25 cellular contexts compared by ENCODE assay signal in genomic region chr21:16055012-16055411, GRCh38.
A peak's percentile ranks its signal among the peaks of the same experiment; 100 is the strongest.
DNase-seq lines count a peak whose midpoint lies in the region; ATAC-seq and TF ChIP-seq lines count a peak whose summit lies in the region.
"Had no signal": no experiment of that assay in that cellular context is flagged by ENCODE, and none has a peak within 500 bp of the region (broad histone marks: within the 10 kb centered on the region; RNA-seq: fewer than 3 reads in every experiment).

No MANE protein-coding gene starts in this region.

- no peaks in the 10 kb centered on the region for H3K4me1 Mint-ChIP-seq in stimulated activated effector memory CD8-positive, alpha-beta T cell treated with anti-CD3 and anti-CD28 coated beads, Interleukin-12 subunit alpha, Interleukin-12 subunit beta, amount 100 ng/mL, for 72 hours
- H3K4me1 Mint-ChIP-seq: CD4-positive, CD25-positive, alpha-beta regulatory T cell had no signal

- peak; percentile 2 for TF ChIP-seq CTCF in foreskin keratinocyte (conservative IDR thresholded peaks at IDR 0.05)

- H3K4me3 Mint-ChIP-seq in stimulated activated effector memory CD8-positive, alpha-beta T cell treated with anti-CD3 and anti-CD28 coated beads, Interleukin-12 subunit alpha, Interleukin-12 subunit beta, amount 100 ng/mL, for 72 hours, result no peak overlapping the region
- H3K4me3 Mint-ChIP-seq: CD4-positive, CD25-positive, alpha-beta regulatory T cell had no signal

- no peaks in the 10 kb centered on the region for H3K4me1 ChIP-seq in foreskin keratinocyte
- H3K4me1 ChIP-seq: BLaER1, Peyer's patch had no signal

- no peak overlapping the region for H3K27ac Mint-ChIP-seq in stimulated activated effector memory CD8-positive, alpha-beta T cell treated with anti-CD3 and anti-CD28 coated beads, Interleukin-12 subunit alpha, Interleukin-12 subunit beta, amount 100 ng/mL, for 72 hours

- ATAC-seq in foreskin keratinocyte (no peak), GM21390 (IDR thresholded peaks at IDR 0.05; ENCODE audit: unreplicated experiment) (no peak)
- ATAC-seq in stimulated activated effector memory CD8-positive, alpha-beta T cell treated with anti-CD3 and anti-CD28 coated beads, Interleukin-12 subunit alpha, Interleukin-12 subunit beta, amount 100 ng/mL, for 72 hours, result peak; percentile 47
- ATAC-seq: HCT116, HepG2 had no signal

- peak; percentile 36 to 56 for DNase-seq in NCI-H526 (lab: John Stamatoyannopoulos, UW)
- DNase-seq in NCI-H526 treated with DMSO at 0.1 percent for 48 hours (lab: John Stamatoyannopoulos, UW), result no peak
- peak; percentile 77 for DNase-seq in NCI-H187 treated with DMSO at 0.1 percent for 48 hours (lab: John Stamatoyannopoulos, UW)
- no peak for DNase-seq in foreskin keratinocyte
- no peak for DNase-seq in stimulated activated effector memory CD8-positive, alpha-beta T cell treated with anti-CD3 and anti-CD28 coated beads, Interleukin-12 subunit alpha, Interleukin-12 subunit beta, amount 100 ng/mL, for 72 hours (ENCODE audit: low spot score in 2 of 2)
- DNase-seq in central memory CD4-positive, alpha-beta T cell, result no peak
- DNase-seq in HT-29 (ENCODE audit: low spot score), result no peak
- DNase-seq: 8988T; CD4-positive, CD25-positive, alpha-beta regulatory T cell; DND-41; Karpas-422; NCI-H1092; NCI-H1417 treated with DMSO at 0.1 percent for 48 hours; NCI-H1694 treated with DMSO at 0.1 percent for 48 hours; NCI-H2171; NCI-H226; NCI-H510A treated with DMSO at 0.1 percent for 48 hours; NCI-H774; Peyer's patch; SHP77 treated with DMSO at 0.1 percent for 48 hours; T-helper 1 cell had no signal

- H3K27ac ChIP-seq in foreskin keratinocyte, result no peak overlapping the region
- H3K27ac ChIP-seq: BLaER1, Peyer's patch had no signal

- no peaks in the 10 kb centered on the region for H3K9me3 Mint-ChIP-seq in stimulated activated effector memory CD8-positive, alpha-beta T cell treated with anti-CD3 and anti-CD28 coated beads, Interleukin-12 subunit alpha, Interleukin-12 subunit beta, amount 100 ng/mL, for 72 hours

- no peaks in the 10 kb centered on the region for H3K27me3 ChIP-seq in foreskin keratinocyte
- H3K27me3 ChIP-seq: BLaER1, Peyer's patch had no signal

- H3K36me3 Mint-ChIP-seq in stimulated activated effector memory CD8-positive, alpha-beta T cell treated with anti-CD3 and anti-CD28 coated beads, Interleukin-12 subunit alpha, Interleukin-12 subunit beta, amount 100 ng/mL, for 72 hours, result no peaks in the 10 kb centered on the region
- H3K36me3 Mint-ChIP-seq: CD4-positive, CD25-positive, alpha-beta regulatory T cell had no signal

Comparison
In these comparisons a context has a peak if more than half of its experiments do, and no peak if none do; other contexts are left out.
1. DNase-seq: peak in NCI-H526 (2 of 2) and NCI-H187 treated with DMSO at 0.1 percent for 48 hours (single experiment); none in NCI-H526 treated with DMSO at 0.1 percent for 48 hours (single experiment), foreskin keratinocyte (0 of 2), stimulated activated effector memory CD8-positive, alpha-beta T cell treated with anti-CD3 and anti-CD28 coated beads, Interleukin-12 subunit alpha, Interleukin-12 subunit beta, amount 100 ng/mL, for 72 hours (0 of 2), central memory CD4-positive, alpha-beta T cell (single experiment) and HT-29 (single experiment).